Comparison of ENCODE assay signal across 8 cellular contexts in the genomic region with DNA sequence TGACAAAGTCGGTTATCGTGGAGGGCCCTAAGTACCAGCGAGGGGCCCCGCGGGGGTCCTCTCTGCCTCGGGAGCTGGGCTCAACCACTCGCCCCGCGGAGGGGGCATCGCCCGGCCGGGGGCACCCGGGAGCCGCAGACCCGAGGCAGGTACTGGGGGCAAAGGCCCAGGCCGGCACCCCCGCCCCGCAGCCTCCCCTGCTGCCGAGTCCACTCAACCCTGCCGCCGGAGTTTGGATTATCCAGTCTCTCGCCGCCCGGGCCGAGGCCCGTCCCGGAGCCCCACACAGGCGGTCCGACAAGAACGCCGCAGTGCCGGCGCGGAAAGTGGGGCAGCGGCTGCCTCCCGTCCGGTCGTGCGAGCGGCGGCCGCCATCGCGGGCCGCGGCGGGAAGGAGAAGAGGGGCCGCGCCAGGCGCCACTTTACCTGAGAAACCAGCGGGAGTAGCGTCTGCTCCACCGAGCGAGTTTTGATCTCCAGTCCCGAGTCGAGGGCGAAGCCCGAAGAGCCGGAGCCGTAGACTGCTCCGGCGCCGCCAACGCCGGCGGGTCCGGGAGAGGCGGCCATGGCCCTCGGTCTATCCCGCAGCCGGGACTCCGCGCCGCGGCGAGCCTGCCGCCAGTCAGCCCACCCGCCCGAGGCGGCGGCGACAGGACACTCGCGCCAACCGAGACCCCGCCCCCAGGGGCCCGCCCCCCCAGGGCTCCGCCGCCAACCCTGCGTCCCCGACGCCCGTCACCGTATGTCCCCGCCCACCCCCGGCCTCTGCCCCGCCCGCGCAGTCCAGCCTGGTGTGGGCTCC. TPM values are rescaled to one million over a fixed set of nuclear protein-coding genes. Genes with fewer than 3 reads are reported as not detected.
A peak's percentile ranks its signal among the peaks of the same experiment; 100 is the strongest.
DNase-seq lines count a peak whose midpoint lies in the region; ATAC-seq and TF ChIP-seq lines count a peak whose summit lies in the region.

Gene CTNNAL1, minus strand, starts transcription at position 624 of the 802 bp plus-strand sequence. Its CDS starts 57 bp downstream, at position 567.

- ATAC-seq in HG03025 (IDR thresholded peaks at IDR 0.05; ENCODE audit: low FRiP score, unreplicated experiment): peak; percentile 61
- ATAC-seq in activated CD4-positive, CD25-positive, alpha-beta regulatory T cell treated with anti-CD3 and anti-CD28 coated beads, Interleukin-2, amount 50 U/mL, for 24 hours: peak; percentile 72 to 79
- ATAC-seq in central memory CD8-positive, alpha-beta T cell (replicated peaks; ENCODE audit: extremely low read depth, poor library complexity, severe bottlenecking): peak; percentile 83

- no peaks in the 10 kb centered on the region for H3K27me3 Mint-ChIP-seq in central memory CD8-positive, alpha-beta T cell

- peak within 1 kb of the TSS; percentile 97 for H3K4me3 Mint-ChIP-seq in central memory CD8-positive, alpha-beta T cell

- peaks cover 3% of the 10 kb centered on the region for H3K36me3 Mint-ChIP-seq in central memory CD8-positive, alpha-beta T cell (ENCODE audit: insufficient read depth)

- H3K9me3 Mint-ChIP-seq in central memory CD8-positive, alpha-beta T cell: no peaks in the 10 kb centered on the region

- peak; percentile 19 for DNase-seq in SKM-1 treated with dmso at 0.1 percent for 144 hours (lab: John Stamatoyannopoulos, UW; ENCODE audit: unreplicated experiment)
- no peak for DNase-seq in SKM-1 (lab: John Stamatoyannopoulos, UW; ENCODE audit: unreplicated experiment)
- DNase-seq in NCI-H2107 (lab: John Stamatoyannopoulos, UW): peak; percentile 61
- DNase-seq in central memory CD8-positive, alpha-beta T cell (ENCODE audit: low spot score in 2 of 2): peak; percentile 71 to 73
- DNase-seq in kidney epithelial cell (ENCODE audit: low read depth): peak; percentile 31
- peak; percentile 40 to 87 (median 66) for DNase-seq in stimulated activated CD4-positive, alpha-beta T cell treated with anti-CD3 and anti-CD28 coated beads, Interleukin-1b, Interleukin-23, amount 100 ng/mL, for 24 hours (ENCODE audit: low read depth in 4 of 4, low spot score in 1 of 4)

- peak within 1 kb of the TSS; percentile 88 for H3K27ac Mint-ChIP-seq in central memory CD8-positive, alpha-beta T cell (ENCODE audit: low read depth)

- H3K36me3 ChIP-seq in kidney epithelial cell (ENCODE audit: control insufficient read depth, insufficient read depth, low read length): no peaks in the 10 kb centered on the region

- peaks cover 24% of the 10 kb centered on the region for H3K4me1 Mint-ChIP-seq in central memory CD8-positive, alpha-beta T cell

- peak within 1 kb of the TSS; percentile 56 for H3K4me3 ChIP-seq in kidney epithelial cell (ENCODE audit: low read depth, low read length)

- no peaks in the 10 kb centered on the region for H3K27me3 ChIP-seq in kidney epithelial cell (ENCODE audit: control insufficient read depth, insufficient read depth, low read length)

- TF ChIP-seq CTCF in kidney epithelial cell (IDR thresholded peaks at IDR 0.05; ENCODE audit: insufficient read depth, low read length, poor library complexity, severe bottlenecking): no peak

RNA-seq across cellular contexts. Expression of gene CTNNAL1, which starts in this region (rescaled TPM):
- total RNA-seq in kidney epithelial cell: 20.3 and 24.7 TPM in 2 replicates
